Comparison of ENCODE assay signal across 19 cellular contexts in genomic region chr2:31136000-31136399, GRCh38. TPM values are rescaled to one million over a fixed set of nuclear protein-coding genes. Genes with fewer than 3 reads are reported as not detected.
DNase-seq lines count a peak whose midpoint lies in the region; ATAC-seq, FAIRE-seq and TF ChIP-seq lines count a peak whose summit lies in the region.
"Had no signal": no experiment of that assay in that cellular context is flagged by ENCODE, and none has a peak within 500 bp of the region (broad histone marks: within the 10 kb centered on the region; RNA-seq: fewer than 3 reads in every experiment).

No MANE protein-coding gene starts in this region.

- no TSS peak for BruUV-seq in mammary epithelial cell (replicated peaks; lab: Mats Ljungman, UMichigan)
- BruUV-seq in MCF 10A (replicated peaks; lab: Mats Ljungman, UMichigan): no TSS peak

- no peaks in the 10 kb centered on the region for H3K27me3 ChIP-seq in mammary epithelial cell (ENCODE audit: insufficient read depth, low read length)
- H3K27me3 ChIP-seq in bronchial epithelial cell (ENCODE audit: control insufficient read depth, insufficient read depth, low read length): no peaks in the 10 kb centered on the region
- H3K27me3 ChIP-seq in stomach: peaks cover 4 to 69% (median 33%) of the 10 kb centered on the region in 3 donors
- H3K27me3 ChIP-seq in small intestine (ENCODE audit: control insufficient read depth in 2 of 2, insufficient read depth in 2 of 2, low read length in 2 of 2): peaks cover 0 to 8% of the 10 kb centered on the region in 2 donors

- in situ Hi-C loops in mammary epithelial cell (cut with MboI; ENCODE audit: low sequenced_read_pairs in 2 of 2): loop anchor here in 1 of 2 donors (25.0 kb wide), 1 partner anchor 274 kb away; no protein-coding TSS in a partner anchor

- H4K20me1 ChIP-seq in mammary epithelial cell (ENCODE audit: insufficient read depth, low read length): no peaks in the 10 kb centered on the region

- POLR2A ChIA-PET in MCF 10A (lab: Yijun Ruan, JAX): no interaction called here

- DNase-seq in mammary epithelial cell (no peak), MCF 10A (ENCODE audit: unreplicated experiment) (no peak), bronchial epithelial cell (ENCODE audit: low read depth) (no peak), SHP77 (lab: John Stamatoyannopoulos, UW) (no peak), stomach (no peak), small intestine (no peak)
- DNase-seq: COR-L47, KBM-7, NCI-H1092, NCI-H345, NCI-H774, RPMI8226 had no signal

- no peak overlapping the region for H3K4me3 Mint-ChIP-seq in MCF 10A (ENCODE audit: unreplicated experiment)
- H3K4me3 Mint-ChIP-seq in nephron: peak overlapping the region; percentile 76 to 86 (median 84)

- FAIRE-seq in bronchial epithelial cell (lab: Jason Lieb, UNC) (peak; percentile 43), small intestine (lab: Jason Lieb, UNC) (no peak)
- FAIRE-seq: GM18507 had no signal

- H3K27ac Mint-ChIP-seq in MCF 10A (ENCODE audit: low read depth, unreplicated experiment): no peak overlapping the region
- H3K27ac Mint-ChIP-seq in nephron: peak overlapping the region in 1 of 3 experiments; percentile 7
- H3K27ac Mint-ChIP-seq: GM23338 had no signal

- TF ChIP-seq CTCF in mammary epithelial cell (conservative IDR thresholded peaks at IDR 0.05 in 1 of 2, IDR thresholded peaks at IDR 0.05 in 1 of 2; ENCODE audit: extremely low read depth in 1 of 2, insufficient read depth in 1 of 2, low read depth in 1 of 2, low read length in 2 of 2): no peak
- no peak for TF ChIP-seq CTCF in MCF 10A (IDR thresholded peaks at IDR 0.05; ENCODE audit: unreplicated experiment)
- TF ChIP-seq CTCF in bronchial epithelial cell (IDR thresholded peaks at IDR 0.05; ENCODE audit: insufficient read depth, low read length, severe bottlenecking): no peak
- no peak for TF ChIP-seq CTCF in nephron (IDR thresholded peaks at IDR 0.05; ENCODE audit: unreplicated experiment in 3 of 3)
- TF ChIP-seq CTCF in stomach (IDR thresholded peaks at IDR 0.05): no peak

- CTCF ChIA-PET in mammary epithelial cell (lab: Charles Lee; ENCODE audit: low non-redundant PET) (no interaction called here), MCF 10A (lab: Yijun Ruan, JAX) (interaction anchor here (0.6 kb wide), 1 partner anchor 422 kb away, joined by 3 read pairs; no protein-coding TSS in a partner anchor)

- H3K4me1 Mint-ChIP-seq in MCF 10A (ENCODE audit: insufficient read depth, unreplicated experiment) (no peaks in the 10 kb centered on the region), nephron (peaks cover 16% of the 10 kb centered on the region)

- H3K27ac ChIP-seq in mammary epithelial cell (ENCODE audit: insufficient read depth, low read depth, low read length) (no peak overlapping the region), stomach (no peak overlapping the region), small intestine (ENCODE audit: low read depth in 1 of 2, low read length in 1 of 2) (no peak overlapping the region)
- H3K27ac ChIP-seq: 22Rv1, C4-2B, SJSA1 had no signal

- WGBS in mammary epithelial cell (ENCODE audit: low coverage, missing lambda C conversion rate): 65% methylated on average over 3 of the region's 3 CpGs
- WGBS in stomach, 5 donors: 55 to 71% (median 62%) methylated on average over 3 of the region's 3 CpGs
- 70 to 79% (median 77%) methylated on average over 3 of the region's 3 CpGs for WGBS in small intestine, 3 donors

- TF ChIP-seq EP300 in stomach (IDR thresholded peaks at IDR 0.05): no peak

- H3K9me3 ChIP-seq in mammary epithelial cell (replicated peaks; ENCODE audit: insufficient read depth, low read length): no peaks in the 10 kb centered on the region
- H3K9me3 ChIP-seq in stomach: no peaks in the 10 kb centered on the region
- H3K9me3 ChIP-seq in small intestine (ENCODE audit: control insufficient read depth, low read depth): no peaks in the 10 kb centered on the region

- no peak for ATAC-seq in GM21529 (IDR thresholded peaks at IDR 0.05; ENCODE audit: unreplicated experiment)
- ATAC-seq: GM23338 had no signal

- H3K4me2 ChIP-seq in mammary epithelial cell (ENCODE audit: insufficient read depth, low read depth, low read length): peak overlapping the region; percentile 93

- peaks cover 25% of the 10 kb centered on the region for H3K27me3 Mint-ChIP-seq in MCF 10A (ENCODE audit: insufficient read depth, unreplicated experiment)
- H3K27me3 Mint-ChIP-seq in nephron (ENCODE audit: low read depth): peaks cover 86% of the 10 kb centered on the region

- no peak overlapping the region for H3K9ac ChIP-seq in mammary epithelial cell (ENCODE audit: insufficient read depth, low read length)

- H3K36me3 ChIP-seq in mammary epithelial cell (ENCODE audit: insufficient read depth, low read length) (no peaks in the 10 kb centered on the region), bronchial epithelial cell (ENCODE audit: control insufficient read depth, insufficient read depth, low read length) (no peaks in the 10 kb centered on the region), stomach (no peaks in the 10 kb centered on the region), small intestine (ENCODE audit: control insufficient read depth in 2 of 2, insufficient read depth in 2 of 2, low read length in 2 of 2) (no peaks in the 10 kb centered on the region)
- H3K36me3 ChIP-seq: SJSA1 had no signal

- no peak for TF ChIP-seq POLR2A in stomach (IDR thresholded peaks at IDR 0.05)

- intact Hi-C loops in mammary epithelial cell (cut with micrococcal nuclease) (no loop called here), MCF 10A (cut with micrococcal nuclease) (no loop called here), stomach (cut with DNase I; ENCODE audit: low total_unique reads) (no loop called here)

- dilution Hi-C loops in mammary epithelial cell (cut with HindIII; ENCODE audit: low sequenced_read_pairs): no loop called here

- H3K4me1 ChIP-seq in mammary epithelial cell (ENCODE audit: insufficient read depth, low read length) (no peaks in the 10 kb centered on the region), stomach (peaks cover 14 to 25% (median 20%) of the 10 kb centered on the region in 4 donors), small intestine (ENCODE audit: control insufficient read depth in 2 of 2, insufficient read depth in 1 of 2, low read depth in 1 of 2, low read length in 1 of 2) (no peaks in the 10 kb centered on the region)

- H2AFZ ChIP-seq in mammary epithelial cell (ENCODE audit: low read depth, low read length): no peak overlapping the region
- H2AFZ ChIP-seq: GM23338 had no signal

- H3K4me3 ChIP-seq in mammary epithelial cell (replicated peaks in 1 of 3; ENCODE audit: insufficient read depth in 1 of 3, low read depth in 2 of 3, low read length in 3 of 3) (peak overlapping the region in 1 of 3 experiments; percentile 7), bronchial epithelial cell (ENCODE audit: low read depth, low read length) (no peak overlapping the region), stomach (no peak overlapping the region), small intestine (ENCODE audit: low read depth in 1 of 2, low read length in 2 of 2) (no peak overlapping the region)
- H3K4me3 ChIP-seq: SJSA1 had no signal

- H3K79me2 ChIP-seq in mammary epithelial cell (ENCODE audit: insufficient read depth, low read length): peaks cover 64% of the 10 kb centered on the region

- H3K36me3 Mint-ChIP-seq in MCF 10A (ENCODE audit: insufficient read depth, unreplicated experiment) (no peaks in the 10 kb centered on the region), nephron (ENCODE audit: low read depth) (no peaks in the 10 kb centered on the region)

- no peaks in the 10 kb centered on the region for H3K9me3 Mint-ChIP-seq in MCF 10A (ENCODE audit: unreplicated experiment)
- H3K9me3 Mint-ChIP-seq in nephron: peaks cover 5% of the 10 kb centered on the region
- H3K9me3 Mint-ChIP-seq: GM23338 had no signal

RNA-seq across cellular contexts. Expression of gene GALNT14, which starts 2.2 kb away (rescaled TPM):
- total RNA-seq in mammary epithelial cell (10 to 100 TPM; 12.7 to 29.9 TPM), MCF 10A (2022) (4.6 and 6.8 TPM in 2 replicates), bronchial epithelial cell (9.2 and 12.4 TPM in 2 replicates), stomach (10 to 100 TPM in 1 of 5 donors, 1 to 10 TPM in 1, not detected in 3; 1.1 to 11.6 TPM)
- polyA plus RNA-seq in mammary epithelial cell (51.6 TPM), stomach (10 to 100 TPM in 1 of 3 donors, 1 to 10 TPM in 1, under 1 TPM in 1; 0.93 to 15.6 (median 1.4) TPM), small intestine (1 to 10 TPM in 2 of 3 donors, not detected in 1; 2.2 to 8.2 TPM)
- polyA minus RNA-seq in mammary epithelial cell: 52.9 TPM
